ENCODE assay signal across 24 cellular contexts in the genomic region with DNA sequence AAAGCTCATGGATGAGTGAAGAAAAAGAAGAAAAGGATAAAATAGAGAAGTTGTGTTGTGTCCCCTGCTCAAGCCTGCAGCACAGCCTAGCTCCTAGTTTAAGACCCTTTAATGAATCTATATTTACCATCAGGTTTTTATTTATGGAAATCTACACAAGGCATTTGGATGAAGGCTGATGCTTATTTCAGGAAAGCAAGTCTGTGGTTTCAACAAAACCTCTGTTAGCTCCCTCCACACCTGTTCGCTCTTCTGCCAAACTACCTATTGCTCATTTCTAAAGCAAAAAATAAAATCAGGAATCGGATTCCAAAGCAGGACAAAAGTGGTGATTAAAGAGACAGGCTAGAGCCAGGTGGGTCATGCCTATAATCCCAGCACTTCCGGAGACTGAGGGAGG.
"Had no signal": no experiment of that assay in that cellular context is flagged by ENCODE, and none has a peak within 500 bp of the region (broad histone marks: within the 10 kb centered on the region; RNA-seq: fewer than 3 reads in every experiment).

No MANE protein-coding gene starts in this region.

- DNase-seq: cerebellar nuclear complex; cortex of kidney; effector memory CD8-positive, alpha-beta T cell; erythroblast; esophagus squamous epithelium; foreskin melanocyte; left cardiac atrium; left ventricle myocardium inferior; lower lobe of right lung; naive B cell; nucleus accumbens; psoas muscle; right cardiac atrium; stimulated activated CD4-positive, alpha-beta T cell treated with anti-CD3 and anti-CD28 coated beads, Interleukin-12 subunit alpha, Interleukin-12 subunit beta, amount 100 ng/mL, for 4 hours; stimulated activated CD4-positive, alpha-beta T cell treated with anti-CD3 and anti-CD28 coated beads, Interleukin-1b, Interleukin-23, amount 100 ng/mL, for 48 hours; stimulated activated CD4-positive, alpha-beta T cell treated with anti-CD3 and anti-CD28 coated beads, Interleukin-4, amount 100 ng/mL, for 1 hour; stimulated activated naive CD4-positive, alpha-beta T cell treated with Interleukin-2 at 50 U/mL for 16 hours; stomach; thyroid gland; trophoblast cell had no signal

- H3K9me3 ChIP-seq: esophagus squamous epithelium, left ventricle myocardium inferior, lower lobe of right lung, psoas muscle, stomach, thyroid gland, vagina had no signal

- H3K4me3 Mint-ChIP-seq: effector memory CD8-positive, alpha-beta T cell; naive B cell; natural killer cell treated with Interleukin-12 subunit alpha and Interleukin-12 subunit beta and Interleukin-15 and Interleukin-18, amount 100 ng/mL, for 72 hours; stimulated activated effector memory CD8-positive, alpha-beta T cell treated with anti-CD3 and anti-CD28 coated beads, Interleukin-12 subunit alpha, Interleukin-12 subunit beta, amount 100 ng/mL, for 72 hours had no signal

- H3K27ac Mint-ChIP-seq: effector memory CD8-positive, alpha-beta T cell; natural killer cell treated with Interleukin-12 subunit alpha and Interleukin-12 subunit beta and Interleukin-15 and Interleukin-18, amount 100 ng/mL, for 72 hours; stimulated activated effector memory CD8-positive, alpha-beta T cell treated with anti-CD3 and anti-CD28 coated beads, Interleukin-12 subunit alpha, Interleukin-12 subunit beta, amount 100 ng/mL, for 72 hours had no signal

- H3K9me3 Mint-ChIP-seq: effector memory CD8-positive, alpha-beta T cell; natural killer cell treated with Interleukin-12 subunit alpha and Interleukin-12 subunit beta and Interleukin-15 and Interleukin-18, amount 100 ng/mL, for 72 hours; stimulated activated effector memory CD8-positive, alpha-beta T cell treated with anti-CD3 and anti-CD28 coated beads, Interleukin-12 subunit alpha, Interleukin-12 subunit beta, amount 100 ng/mL, for 72 hours had no signal

- H3K36me3 ChIP-seq: esophagus squamous epithelium, left ventricle myocardium inferior, lower lobe of right lung, stomach, thyroid gland, vagina had no signal

- H3K36me3 Mint-ChIP-seq: naive B cell; natural killer cell treated with Interleukin-12 subunit alpha and Interleukin-12 subunit beta and Interleukin-15 and Interleukin-18, amount 100 ng/mL, for 72 hours; stimulated activated effector memory CD8-positive, alpha-beta T cell treated with anti-CD3 and anti-CD28 coated beads, Interleukin-12 subunit alpha, Interleukin-12 subunit beta, amount 100 ng/mL, for 72 hours had no signal

- H3K4me1 ChIP-seq: esophagus squamous epithelium, psoas muscle, vagina had no signal

- H3K27me3 ChIP-seq: thyroid gland, vagina had no signal

- H3K27ac ChIP-seq: esophagus squamous epithelium, left ventricle myocardium inferior, lower lobe of right lung, stomach, thyroid gland, vagina had no signal

- ATAC-seq: effector memory CD8-positive, alpha-beta T cell; left cardiac atrium; lower lobe of right lung; natural killer cell treated with Interleukin-12 subunit alpha and Interleukin-12 subunit beta and Interleukin-15 and Interleukin-18, amount 100 ng/mL, for 72 hours; right cardiac atrium; stimulated activated effector memory CD8-positive, alpha-beta T cell treated with anti-CD3 and anti-CD28 coated beads, Interleukin-12 subunit alpha, Interleukin-12 subunit beta, amount 100 ng/mL, for 72 hours had no signal

- H3K4me3 ChIP-seq: esophagus squamous epithelium, left ventricle myocardium inferior, lower lobe of right lung, psoas muscle, smooth muscle cell, stomach, thyroid gland, vagina had no signal
